ENCODE assay signal across 1 cellular context in genomic region chr4:174211611-174212044, GRCh38.
TF ChIP-seq lines count a peak whose summit lies in the region.

No MANE protein-coding gene starts in this region.

TF ChIP-seq in endothelial cell of umbilical vein, 7 proteins besides CTCF, POLR2A, EP300 and RAD21:
- TF ChIP-seq MAX (IDR thresholded peaks at IDR 0.05; ENCODE audit: insufficient read depth, insufficient read length) (no peak), EZH2 (IDR thresholded peaks at IDR 0.05; ENCODE audit: borderline replicate concordance, low read depth, low read length, severe bottlenecking) (peak; percentile 78)
